Comparison of ENCODE assay signal across 16 cellular contexts in the genomic region with DNA sequence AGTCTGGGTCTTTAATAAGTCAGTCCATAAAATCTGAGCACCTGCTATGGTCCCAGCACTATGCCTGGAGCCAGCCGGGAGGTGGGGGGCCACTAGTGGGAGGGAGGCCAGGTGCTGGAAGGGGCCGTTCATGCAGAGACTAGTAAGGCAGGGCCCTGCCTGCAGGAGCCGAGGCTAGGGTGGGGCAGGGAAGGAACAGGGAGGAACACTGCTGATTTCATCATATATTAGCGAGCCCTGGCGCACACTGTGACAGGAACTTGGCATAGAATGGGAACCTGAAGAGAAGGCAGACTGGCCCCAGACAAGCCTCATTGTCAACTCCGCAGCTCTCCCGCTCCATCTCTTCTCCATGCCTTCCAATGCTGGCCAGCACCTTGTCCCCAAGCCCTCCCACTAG. TPM values are rescaled to one million over a fixed set of nuclear protein-coding genes. Genes with fewer than 3 reads are reported as not detected.
DNase-seq lines count a peak whose midpoint lies in the region; ATAC-seq and TF ChIP-seq lines count a peak whose summit lies in the region.
"Had no signal": no experiment of that assay in that cellular context is flagged by ENCODE, and none has a peak within 500 bp of the region (broad histone marks: within the 10 kb centered on the region; RNA-seq: fewer than 3 reads in every experiment).

No MANE protein-coding gene starts in this region.

- no peak overlapping the region for H3K4me3 Mint-ChIP-seq in brain
- no peak overlapping the region for H3K4me3 Mint-ChIP-seq in CD4-positive, alpha-beta memory T cell
- H3K4me3 Mint-ChIP-seq: activated CD4-positive, alpha-beta T cell treated with anti-CD3 and anti-CD28 coated beads, Interleukin-2, amount 10 ng/mL, durations not matched to agents 24 days and 14 days; HFFc6 had no signal

- peaks cover 22% of the 10 kb centered on the region for H3K4me1 Mint-ChIP-seq in brain
- peaks cover 3 to 6% (median 4%) of the 10 kb centered on the region in 4 donors for H3K4me1 Mint-ChIP-seq in CD4-positive, alpha-beta memory T cell

- peak; percentile 71 for ATAC-seq in left lung

- DNase-seq in DMS 273 (lab: John Stamatoyannopoulos, UW; ENCODE audit: unreplicated experiment): peak; percentile 43
- no peak for DNase-seq in DMS 273 treated with DMSO at 0.1 percent for 48 hours (lab: John Stamatoyannopoulos, UW)
- DNase-seq in left lung: peak in 1 of 2 donors; percentile 79
- DNase-seq in suprapubic skin (ENCODE audit: low spot score in 2 of 2): peak in 1 of 2 donors; percentile 85
- DNase-seq in NOMO-1 treated with DMSO at 0.1 percent for 48 hours (lab: John Stamatoyannopoulos, UW; ENCODE audit: unreplicated experiment): no peak
- DNase-seq in CD4-positive, alpha-beta memory T cell: no peak
- DNase-seq in ACHN: no peak
- DNase-seq: activated CD4-positive, alpha-beta T cell treated with anti-CD3 and anti-CD28 coated beads, Interleukin-2, amount 10 ng/mL, durations not matched to agents 24 days and 14 days; HFFc6; islet precursor cell; NCI-H82; nucleus accumbens; SW 1271 had no signal

- TF ChIP-seq EP300 in suprapubic skin (IDR thresholded peaks at IDR 0.05): no peak

- intact Hi-C loops in left lung (cut with DNase I): no loop called here
- intact Hi-C loops in CD4-positive, alpha-beta memory T cell (cut with micrococcal nuclease): no loop called here

- H3K36me3 ChIP-seq in left lung (no peaks in the 10 kb centered on the region), suprapubic skin (no peaks in the 10 kb centered on the region)
- H3K36me3 ChIP-seq in CD4-positive, alpha-beta memory T cell (ENCODE audit: insufficient read depth, low read length): no peaks in the 10 kb centered on the region

- H3K4me1 ChIP-seq in left lung: peaks cover 0 to 5% of the 10 kb centered on the region in 2 donors
- H3K4me1 ChIP-seq in suprapubic skin: peaks cover 52% of the 10 kb centered on the region
- H3K4me1 ChIP-seq in CD4-positive, alpha-beta memory T cell (ENCODE audit: insufficient read depth, low read length): no peaks in the 10 kb centered on the region

- H3K27me3 Mint-ChIP-seq in brain: no peaks in the 10 kb centered on the region
- peaks cover 2 to 3% of the 10 kb centered on the region in 2 donors for H3K27me3 Mint-ChIP-seq in CD4-positive, alpha-beta memory T cell
- H3K27me3 Mint-ChIP-seq: activated CD4-positive, alpha-beta T cell treated with anti-CD3 and anti-CD28 coated beads, Interleukin-2, amount 10 ng/mL, durations not matched to agents 24 days and 14 days had no signal

- WGBS in suprapubic skin: 36% methylated on average over 7 of the region's 7 CpGs

- H3K27me3 ChIP-seq in left lung: no peaks in the 10 kb centered on the region
- H3K27me3 ChIP-seq in suprapubic skin: no peaks in the 10 kb centered on the region
- no peaks in the 10 kb centered on the region for H3K27me3 ChIP-seq in CD4-positive, alpha-beta memory T cell (ENCODE audit: insufficient read depth, low read length)

- CTCF ChIA-PET in CD4-positive, alpha-beta memory T cell (lab: Charles Lee; ENCODE audit: partially characterized antibody): interaction anchor here (1.3 kb wide), 1 partner anchor 10 kb away, joined by 3 read pairs; no protein-coding TSS in a partner anchor

- peak overlapping the region in 1 of 2 donors; percentile 45 for H3K27ac ChIP-seq in left lung
- peak overlapping the region; percentile 63 for H3K27ac ChIP-seq in suprapubic skin
- H3K27ac ChIP-seq in CD4-positive, alpha-beta memory T cell (ENCODE audit: low read depth, low read length): no peak overlapping the region
- H3K27ac ChIP-seq: 22Rv1 had no signal

- peaks cover 22% of the 10 kb centered on the region for H3K36me3 Mint-ChIP-seq in brain
- no peaks in the 10 kb centered on the region for H3K36me3 Mint-ChIP-seq in CD4-positive, alpha-beta memory T cell

- no peak overlapping the region for H3K4me3 ChIP-seq in left lung
- peak overlapping the region; percentile 36 for H3K4me3 ChIP-seq in suprapubic skin
- H3K4me3 ChIP-seq in CD4-positive, alpha-beta memory T cell (ENCODE audit: low read length in 2 of 2): no peak overlapping the region

- no peaks in the 10 kb centered on the region for H3K9me3 Mint-ChIP-seq in brain
- H3K9me3 Mint-ChIP-seq in CD4-positive, alpha-beta memory T cell: no peaks in the 10 kb centered on the region
- H3K9me3 Mint-ChIP-seq: activated CD4-positive, alpha-beta T cell treated with anti-CD3 and anti-CD28 coated beads, Interleukin-2, amount 10 ng/mL, durations not matched to agents 24 days and 14 days; HFFc6 had no signal

- POLR2A ChIA-PET in CD4-positive, alpha-beta memory T cell (lab: Charles Lee; ENCODE audit: partially characterized antibody): no interaction called here

- no peaks in the 10 kb centered on the region for H3K9me3 ChIP-seq in left lung
- H3K9me3 ChIP-seq in suprapubic skin: no peaks in the 10 kb centered on the region
- no peaks in the 10 kb centered on the region for H3K9me3 ChIP-seq in CD4-positive, alpha-beta memory T cell (ENCODE audit: control insufficient read depth in 1 of 2, low read length in 2 of 2)

- no peak for TF ChIP-seq POLR2A in suprapubic skin (IDR thresholded peaks at IDR 0.05)

- TF ChIP-seq CTCF in brain (conservative IDR thresholded peaks at IDR 0.05): no peak
- no peak for TF ChIP-seq CTCF in left lung (IDR thresholded peaks at IDR 0.05)
- no peak for TF ChIP-seq CTCF in suprapubic skin (IDR thresholded peaks at IDR 0.05)

- H3K27ac Mint-ChIP-seq in brain: peak overlapping the region in 4 of 5 experiments; percentile 16 to 94 (median 74)
- H3K27ac Mint-ChIP-seq in CD4-positive, alpha-beta memory T cell: no peak overlapping the region
- H3K27ac Mint-ChIP-seq: activated CD4-positive, alpha-beta T cell treated with anti-CD3 and anti-CD28 coated beads, Interleukin-2, amount 10 ng/mL, durations not matched to agents 24 days and 14 days; HFFc6 had no signal

- in situ Hi-C loops in ACHN (cut with HindIII; ENCODE audit: low pct_ligation_motif_present, low pct_unique_long_range_greater_than_20kb, low sequenced_read_pairs): no loop called here

RNA-seq across cellular contexts. Expression of a gene that starts 7.1 kb away (rescaled TPM):
- polyA plus RNA-seq in brain (ENCODE audit: insufficient read depth, low read depth, low replicate concordance): not detected
- total RNA-seq in left lung: under 1 TPM in 1 of 2 donors, not detected in 1; 0.21 TPM
- total RNA-seq in suprapubic skin: 10 to 100 TPM in 1 of 4 donors, 1 to 10 TPM in 3; 2.0 to 17.2 (median 6.7) TPM
- not detected for total RNA-seq in CD4-positive, alpha-beta memory T cell
- polyA plus RNA-seq in CD4-positive, alpha-beta memory T cell: not detected
- total RNA-seq: activated CD4-positive, alpha-beta T cell treated with anti-CD3 and anti-CD28 coated beads, Interleukin-2, amount 10 ng/mL, durations not matched to agents 24 days and 14 days; HFFc6; LHCN-M2 had no signal

RNA-seq across cellular contexts. Expression of a gene that starts 48.7 kb away (rescaled TPM):
- polyA plus RNA-seq in brain (ENCODE audit: insufficient read depth, low read depth, low replicate concordance): 17.7 TPM
- total RNA-seq in left lung: under 1 TPM in 1 of 2 donors, not detected in 1; 0.47 TPM
- 1 to 10 TPM in 1 of 4 donors, under 1 TPM in 2, not detected in 1; 0.15 to 1.2 (median 0.32) TPM for total RNA-seq in suprapubic skin
- not detected for total RNA-seq in CD4-positive, alpha-beta memory T cell
- polyA plus RNA-seq in CD4-positive, alpha-beta memory T cell: not detected
- total RNA-seq: activated CD4-positive, alpha-beta T cell treated with anti-CD3 and anti-CD28 coated beads, Interleukin-2, amount 10 ng/mL, durations not matched to agents 24 days and 14 days; HFFc6; LHCN-M2 had no signal

RNA-seq across cellular contexts. Expression of a gene that starts 50.0 kb away (rescaled TPM):
- 11.7 TPM for polyA plus RNA-seq in brain (ENCODE audit: insufficient read depth, low read depth, low replicate concordance)
- total RNA-seq in left lung: 10 to 100 TPM in 1 of 2 donors, 1 to 10 TPM in 1; 8.7 to 12.6 TPM
- 10 to 100 TPM in 2 of 4 donors, 1 to 10 TPM in 2; 6.0 to 14.9 (median 10.6) TPM for total RNA-seq in suprapubic skin
- total RNA-seq in CD4-positive, alpha-beta memory T cell: 10 to 100 TPM; 12.4 to 12.6 TPM
- 10 to 100 TPM in 1 of 2 donors, 1 to 10 TPM in 1; 5.3 to 11.9 TPM for polyA plus RNA-seq in CD4-positive, alpha-beta memory T cell

Comparison
In these comparisons a context has a peak if more than half of its experiments do, and no peak if none do; other contexts are left out.
1. H3K27ac Mint-ChIP-seq: peak in brain (4 of 5); none in CD4-positive, alpha-beta memory T cell (0 of 7).